In genomic region chr11:67413266-67413797, GRCh38 we compare ENCODE assay signal across 21 cellular contexts. TPM values are rescaled to one million over a fixed set of nuclear protein-coding genes. Genes with fewer than 3 reads are reported as not detected.
DNase-seq lines count a peak whose midpoint lies in the region; ATAC-seq and TF ChIP-seq lines count a peak whose summit lies in the region.
"Had no signal": no experiment of that assay in that cellular context is flagged by ENCODE, and none has a peak within 500 bp of the region (broad histone marks: within the 10 kb centered on the region; RNA-seq: fewer than 3 reads in every experiment).

No MANE protein-coding gene starts in this region.

- no peaks in the 10 kb centered on the region for H3K36me3 ChIP-seq in NT2/D1 (ENCODE audit: insufficient read depth, insufficient read length, low read length)
- H3K36me3 ChIP-seq: suprapubic skin had no signal

- no peak overlapping the region for H3K4me3 ChIP-seq in NT2/D1 (ENCODE audit: insufficient read length, low read depth)
- peak overlapping the region in 1 of 59 donors; percentile 13 for H3K4me3 ChIP-seq in dorsolateral prefrontal cortex
- H3K4me3 ChIP-seq: SK-N-MC, suprapubic skin had no signal

- POLR2A ChIA-PET in activated CD4-positive, alpha-beta memory T cell treated with anti-CD3 and anti-CD28 coated beads for 36 hours (lab: Charles Lee): interaction anchor here (0.6 to 2.8 kb wide), 6 partner anchors 10 to 71 kb away, joined by 3 to 19 read pairs (median 4); partner anchors contain the start of genes PPP1CA, PTPRCAP and TBC1D10C
- POLR2A ChIA-PET in activated CD4-positive, alpha-beta memory T cell treated with anti-CD3 and anti-CD28 coated beads, Interleukin-2, amount 10 ng/mL, durations not matched to agents 7 days and 5 days (lab: Charles Lee): interaction anchor here (0.7 to 11.7 kb wide), 12 partner anchors 7 to 125 kb away, joined by 3 to 155 read pairs (median 4); partner anchors contain the start of genes PPP1CA, PTPRCAP, RPS6KB2 and TBC1D10C

- no peaks in the 10 kb centered on the region for H3K27me3 Mint-ChIP-seq in activated CD4-positive, alpha-beta memory T cell treated with anti-CD3 and anti-CD28 coated beads for 36 hours
- H3K27me3 Mint-ChIP-seq in activated CD4-positive, alpha-beta memory T cell treated with anti-CD3 and anti-CD28 coated beads, Interleukin-2, amount 10 ng/mL, durations not matched to agents 7 days and 5 days: peaks cover 17% of the 10 kb centered on the region

- H3K9ac ChIP-seq in NT2/D1 (ENCODE audit: insufficient read length, low read depth): peak overlapping the region; percentile 51

- H3K9me3 Mint-ChIP-seq in activated CD4-positive, alpha-beta memory T cell treated with anti-CD3 and anti-CD28 coated beads for 36 hours: no peaks in the 10 kb centered on the region
- no peaks in the 10 kb centered on the region for H3K9me3 Mint-ChIP-seq in activated CD4-positive, alpha-beta memory T cell treated with anti-CD3 and anti-CD28 coated beads, Interleukin-2, amount 10 ng/mL, durations not matched to agents 7 days and 5 days
- no peaks in the 10 kb centered on the region for H3K9me3 Mint-ChIP-seq in stimulated activated effector memory CD8-positive, alpha-beta T cell treated with anti-CD3 and anti-CD28 coated beads, Interleukin-12 subunit alpha, Interleukin-12 subunit beta, amount 100 ng/mL, for 72 hours

- H3K27ac Mint-ChIP-seq in activated CD4-positive, alpha-beta memory T cell treated with anti-CD3 and anti-CD28 coated beads for 36 hours: peak overlapping the region; percentile 6
- no peak overlapping the region for H3K27ac Mint-ChIP-seq in activated CD4-positive, alpha-beta memory T cell treated with anti-CD3 and anti-CD28 coated beads, Interleukin-2, amount 10 ng/mL, durations not matched to agents 7 days and 5 days
- peak overlapping the region; percentile 85 for H3K27ac Mint-ChIP-seq in stimulated activated effector memory CD8-positive, alpha-beta T cell treated with anti-CD3 and anti-CD28 coated beads, Interleukin-12 subunit alpha, Interleukin-12 subunit beta, amount 100 ng/mL, for 72 hours

- H3K36me3 Mint-ChIP-seq in activated CD4-positive, alpha-beta memory T cell treated with anti-CD3 and anti-CD28 coated beads for 36 hours: peaks cover 10% of the 10 kb centered on the region
- H3K36me3 Mint-ChIP-seq in activated CD4-positive, alpha-beta memory T cell treated with anti-CD3 and anti-CD28 coated beads, Interleukin-2, amount 10 ng/mL, durations not matched to agents 7 days and 5 days (ENCODE audit: low read depth): peaks cover 26% of the 10 kb centered on the region
- peaks cover 53% of the 10 kb centered on the region for H3K36me3 Mint-ChIP-seq in stimulated activated effector memory CD8-positive, alpha-beta T cell treated with anti-CD3 and anti-CD28 coated beads, Interleukin-12 subunit alpha, Interleukin-12 subunit beta, amount 100 ng/mL, for 72 hours

- H3K27ac ChIP-seq in dorsolateral prefrontal cortex: peak overlapping the region in 58 of 59 donors; percentile 90 to 100 (median 98)
- H3K27ac ChIP-seq: SK-N-MC, suprapubic skin had no signal

- TF ChIP-seq CTCF in dorsolateral prefrontal cortex (IDR thresholded peaks at IDR 0.05 in 54 of 56, conservative IDR thresholded peaks at IDR 0.05 in 2 of 56; ENCODE audit: low read depth in 1 of 56, partially characterized antibody in 56 of 56): no peak

- no peak for DNase-seq in activated CD4-positive, alpha-beta memory T cell treated with anti-CD3 and anti-CD28 coated beads for 36 hours
- DNase-seq in activated CD4-positive, alpha-beta memory T cell treated with anti-CD3 and anti-CD28 coated beads, Interleukin-2, amount 10 ng/mL, durations not matched to agents 7 days and 5 days: no peak
- no peak for DNase-seq in NT2/D1 (ENCODE audit: low read depth, low spot score)
- no peak for DNase-seq in dorsolateral prefrontal cortex
- no peak for DNase-seq in stimulated activated effector memory CD8-positive, alpha-beta T cell treated with anti-CD3 and anti-CD28 coated beads, Interleukin-12 subunit alpha, Interleukin-12 subunit beta, amount 100 ng/mL, for 72 hours (ENCODE audit: low spot score in 2 of 2)
- DNase-seq in COR-L47 (lab: John Stamatoyannopoulos, UW): no peak
- DNase-seq in NCI-H2227 treated with DMSO at 0.1 percent for 48 hours (lab: John Stamatoyannopoulos, UW): no peak
- DNase-seq: activated CD4-positive, CD25-positive, alpha-beta regulatory T cell treated with anti-CD3 and anti-CD28 coated beads, Interleukin-2, amount 50 U/mL, for 72 hours; Calu3; GF-D8; left cardiac atrium; NCI-H187; NCI-H524; PC-3; stimulated activated CD4-positive, alpha-beta T cell treated with anti-CD3 and anti-CD28 coated beads, Interleukin-15, amount 100 ng/mL, for 24 hours had no signal

- H3K9me3 ChIP-seq in NT2/D1 (ENCODE audit: insufficient read depth, low read length): no peaks in the 10 kb centered on the region
- H3K9me3 ChIP-seq: suprapubic skin had no signal

- no peak overlapping the region for H3K4me3 Mint-ChIP-seq in activated CD4-positive, alpha-beta memory T cell treated with anti-CD3 and anti-CD28 coated beads for 36 hours
- no peak overlapping the region for H3K4me3 Mint-ChIP-seq in activated CD4-positive, alpha-beta memory T cell treated with anti-CD3 and anti-CD28 coated beads, Interleukin-2, amount 10 ng/mL, durations not matched to agents 7 days and 5 days
- H3K4me3 Mint-ChIP-seq in stimulated activated effector memory CD8-positive, alpha-beta T cell treated with anti-CD3 and anti-CD28 coated beads, Interleukin-12 subunit alpha, Interleukin-12 subunit beta, amount 100 ng/mL, for 72 hours: peak overlapping the region; percentile 76

- CTCF ChIA-PET in activated CD4-positive, alpha-beta memory T cell treated with anti-CD3 and anti-CD28 coated beads for 36 hours (lab: Charles Lee): interaction anchor here (0.6 to 1.4 kb wide), 4 partner anchors 11 to 55 kb away, joined by 3 to 4 read pairs (median 3); partner anchors contain the start of gene PPP1CA
- CTCF ChIA-PET in activated CD4-positive, alpha-beta memory T cell treated with anti-CD3 and anti-CD28 coated beads, Interleukin-2, amount 10 ng/mL, durations not matched to agents 7 days and 5 days (lab: Charles Lee): interaction anchor here (1.6 to 2.7 kb wide), 2 partner anchors 10 to 26 kb away, joined by 4 to 21 read pairs; partner anchors contain the start of genes PPP1CA and TBC1D10C

- H3K4me1 ChIP-seq in NT2/D1 (ENCODE audit: insufficient read depth, insufficient read length): peaks cover 64% of the 10 kb centered on the region

- intact Hi-C loops in activated CD4-positive, alpha-beta memory T cell treated with anti-CD3 and anti-CD28 coated beads for 36 hours (cut with micrococcal nuclease): no loop called here
- intact Hi-C loops in dorsolateral prefrontal cortex (cut with DNase I): no loop called here

- H3K4me1 Mint-ChIP-seq in activated CD4-positive, alpha-beta memory T cell treated with anti-CD3 and anti-CD28 coated beads for 36 hours (ENCODE audit: low read depth): peaks cover 73% of the 10 kb centered on the region
- peaks cover 66% of the 10 kb centered on the region for H3K4me1 Mint-ChIP-seq in activated CD4-positive, alpha-beta memory T cell treated with anti-CD3 and anti-CD28 coated beads, Interleukin-2, amount 10 ng/mL, durations not matched to agents 7 days and 5 days
- peaks cover 81% of the 10 kb centered on the region for H3K4me1 Mint-ChIP-seq in stimulated activated effector memory CD8-positive, alpha-beta T cell treated with anti-CD3 and anti-CD28 coated beads, Interleukin-12 subunit alpha, Interleukin-12 subunit beta, amount 100 ng/mL, for 72 hours

- H3K27me3 ChIP-seq in NT2/D1 (ENCODE audit: insufficient read depth, insufficient read length) (peaks cover 34% of the 10 kb centered on the region), dorsolateral prefrontal cortex (no peaks in the 10 kb centered on the region)

- ATAC-seq in stimulated activated effector memory CD8-positive, alpha-beta T cell treated with anti-CD3 and anti-CD28 coated beads, Interleukin-12 subunit alpha, Interleukin-12 subunit beta, amount 100 ng/mL, for 72 hours: no peak
- no peak for ATAC-seq in GM19395 (IDR thresholded peaks at IDR 0.05; ENCODE audit: unreplicated experiment)
- ATAC-seq: left cardiac atrium, PC-3 had no signal

RNA-seq across cellular contexts. Expression of gene CARNS1, which starts 2.1 kb away (rescaled TPM):
- total RNA-seq in activated CD4-positive, alpha-beta memory T cell treated with anti-CD3 and anti-CD28 coated beads for 36 hours: 1 to 10 TPM; 2.3 to 3.3 TPM
- 1 to 10 TPM in 1 of 2 experiments, under 1 TPM in 1; 0.76 to 1.1 TPM for total RNA-seq in activated CD4-positive, alpha-beta memory T cell treated with anti-CD3 and anti-CD28 coated beads, Interleukin-2, amount 10 ng/mL, durations not matched to agents 7 days and 5 days
- 100 to 1,000 TPM in 61 of 120 experiments, 10 to 100 TPM in 59; 10.4 to 647 (median 104) TPM for total RNA-seq in dorsolateral prefrontal cortex
- total RNA-seq: Calu3 had no signal

RNA-seq across cellular contexts. Expression of gene TBC1D10C, which starts 9.4 kb away (rescaled TPM):
- 100 to 1,000 TPM; 123 to 126 TPM for total RNA-seq in activated CD4-positive, alpha-beta memory T cell treated with anti-CD3 and anti-CD28 coated beads for 36 hours
- 100 to 1,000 TPM; 285 to 310 TPM for total RNA-seq in activated CD4-positive, alpha-beta memory T cell treated with anti-CD3 and anti-CD28 coated beads, Interleukin-2, amount 10 ng/mL, durations not matched to agents 7 days and 5 days
- total RNA-seq in dorsolateral prefrontal cortex: 1 to 10 TPM in 45 of 120 experiments, under 1 TPM in 67, not detected in 8; 0.11 to 3.6 (median 0.89) TPM
- total RNA-seq: Calu3, fibroblast of lung, MCF 10A, PC-3, pulmonary artery endothelial cell had no signal

RNA-seq across cellular contexts. Expression of gene PPP1CA, which starts 11.7 kb away (rescaled TPM):
- 100 to 1,000 TPM; 261 to 267 TPM for total RNA-seq in activated CD4-positive, alpha-beta memory T cell treated with anti-CD3 and anti-CD28 coated beads for 36 hours
- total RNA-seq in activated CD4-positive, alpha-beta memory T cell treated with anti-CD3 and anti-CD28 coated beads, Interleukin-2, amount 10 ng/mL, durations not matched to agents 7 days and 5 days: 100 to 1,000 TPM; 308 to 315 TPM
- 10 to 100 TPM; 47.4 to 86.5 (median 66.9) TPM for total RNA-seq in dorsolateral prefrontal cortex

RNA-seq across cellular contexts. Expression of gene RPS6KB2, which starts 15.0 kb away (rescaled TPM):
- 10 to 100 TPM; 57.4 to 57.5 TPM for total RNA-seq in activated CD4-positive, alpha-beta memory T cell treated with anti-CD3 and anti-CD28 coated beads for 36 hours
- 10 to 100 TPM; 56.9 to 57.1 TPM for total RNA-seq in activated CD4-positive, alpha-beta memory T cell treated with anti-CD3 and anti-CD28 coated beads, Interleukin-2, amount 10 ng/mL, durations not matched to agents 7 days and 5 days
- total RNA-seq in dorsolateral prefrontal cortex: 10 to 100 TPM; 13.4 to 47.4 (median 28.2) TPM

RNA-seq across cellular contexts. Expression of gene RAD9A, which starts 21.5 kb away (rescaled TPM):
- total RNA-seq in activated CD4-positive, alpha-beta memory T cell treated with anti-CD3 and anti-CD28 coated beads for 36 hours: 10 to 100 TPM; 31.0 to 39.1 TPM
- 10 to 100 TPM; 48.0 to 53.9 TPM for total RNA-seq in activated CD4-positive, alpha-beta memory T cell treated with anti-CD3 and anti-CD28 coated beads, Interleukin-2, amount 10 ng/mL, durations not matched to agents 7 days and 5 days
- total RNA-seq in dorsolateral prefrontal cortex: 10 to 100 TPM; 15.9 to 52.4 (median 26.4) TPM

Comparison
In these comparisons a context has a peak if more than half of its experiments do, and no peak if none do; other contexts are left out.
1. RNA of gene TBC1D10C, which starts 9.4 kb away (total RNA-seq): 285 to 310 TPM in activated CD4-positive, alpha-beta memory T cell treated with anti-CD3 and anti-CD28 coated beads, Interleukin-2, amount 10 ng/mL, durations not matched to agents 7 days and 5 days and 123 to 126 TPM in activated CD4-positive, alpha-beta memory T cell treated with anti-CD3 and anti-CD28 coated beads for 36 hours; 0.11 to 3.6 TPM in dorsolateral prefrontal cortex; every median in the first group is over 10 times any median in the second.